27 cellular contexts compared by ENCODE assay signal in genomic region chr19:47404334-47405196, GRCh38. TPM values are rescaled to one million over a fixed set of nuclear protein-coding genes. Genes with fewer than 3 reads are reported as not detected.
"Had no signal": no experiment of that assay in that cellular context is flagged by ENCODE, and none has a peak within 500 bp of the region (broad histone marks: within the 10 kb centered on the region; RNA-seq: fewer than 3 reads in every experiment).

No MANE protein-coding gene starts in this region.

- H3K4me1 ChIP-seq: heart left ventricle, neural progenitor cell, parathyroid adenoma, prostate gland, spleen, uterus had no signal

- H3K36me3 ChIP-seq: heart left ventricle, neural progenitor cell, prostate gland, spleen, uterus had no signal

- H3K27ac ChIP-seq: coronary artery, heart left ventricle, neural progenitor cell, parathyroid adenoma, prostate gland, spleen, uterus had no signal

- H3K4me2 ChIP-seq: neural progenitor cell had no signal

- DNase-seq: effector CD4-positive, alpha-beta T cell; endodermal cell; erythroblast; foreskin melanocyte; heart left ventricle; hippocampal formation; left colon; left ventricle myocardium superior; mesenchymal stem cell; midbrain; occipital lobe; retina; spleen; stimulated activated CD4-positive, alpha-beta T cell treated with anti-CD3 and anti-CD28 coated beads, Interleukin-15, amount 100 ng/mL, for 24 hours; stimulated activated CD4-positive, alpha-beta T cell treated with anti-CD3 and anti-CD28 coated beads, Interleukin-1b, Interleukin-23, amount 100 ng/mL, for 48 hours; stimulated activated CD4-positive, alpha-beta T cell treated with anti-CD3 and anti-CD28 coated beads, Interleukin-4, amount 100 ng/mL, for 24 hours; uterus had no signal

- H3K9ac ChIP-seq: neural progenitor cell, parathyroid adenoma had no signal

- H3K9me3 Mint-ChIP-seq: endodermal cell; natural killer cell treated with Interleukin-12 subunit alpha and Interleukin-12 subunit beta and Interleukin-15 and Interleukin-18, amount 100 ng/mL, for 72 hours; type B pancreatic cell had no signal

- ATAC-seq: heart left ventricle; left colon; left ventricle myocardium superior; sciatic nerve; stimulated activated memory B cell treated with anti-CD40 and anti-IgM and Interleukin-4, amounts not matched to agents 10 μg/mL and 1 μg/mL and 100 μg/mL, for 72 hours had no signal

- H3K4me3 ChIP-seq: coronary artery, heart left ventricle, lung, neural progenitor cell, prostate gland, spleen, uterus had no signal

- H3K27me3 ChIP-seq: uterus had no signal

- H3K36me3 Mint-ChIP-seq: stimulated activated memory B cell treated with anti-CD40 and anti-IgM and Interleukin-4, amounts not matched to agents 10 μg/mL and 1 μg/mL and 100 μg/mL, for 72 hours; type B pancreatic cell had no signal

- H3K9me3 ChIP-seq: heart left ventricle, prostate gland, spleen, uterus had no signal

- H3K27ac Mint-ChIP-seq: endodermal cell; natural killer cell treated with Interleukin-12 subunit alpha and Interleukin-12 subunit beta and Interleukin-15 and Interleukin-18, amount 100 ng/mL, for 72 hours; neural progenitor cell; stimulated activated memory B cell treated with anti-CD40 and anti-IgM and Interleukin-4, amounts not matched to agents 10 μg/mL and 1 μg/mL and 100 μg/mL, for 72 hours; type B pancreatic cell had no signal

- H3K4me1 Mint-ChIP-seq: neural progenitor cell; stimulated activated memory B cell treated with anti-CD40 and anti-IgM and Interleukin-4, amounts not matched to agents 10 μg/mL and 1 μg/mL and 100 μg/mL, for 72 hours had no signal

- H2AFZ ChIP-seq: neural progenitor cell, parathyroid adenoma had no signal

- H3K4me3 Mint-ChIP-seq: endodermal cell; natural killer cell treated with Interleukin-12 subunit alpha and Interleukin-12 subunit beta and Interleukin-15 and Interleukin-18, amount 100 ng/mL, for 72 hours; neural progenitor cell; stimulated activated memory B cell treated with anti-CD40 and anti-IgM and Interleukin-4, amounts not matched to agents 10 μg/mL and 1 μg/mL and 100 μg/mL, for 72 hours; type B pancreatic cell had no signal

RNA-seq across cellular contexts. Expression of gene MEIS3, which starts 14.8 kb away (rescaled TPM):
- total RNA-seq: natural killer cell treated with Interleukin-12 subunit alpha and Interleukin-12 subunit beta and Interleukin-15 and Interleukin-18, amount 100 ng/mL, for 72 hours had no signal
- polyA plus RNA-seq: endothelial cell of umbilical vein had no signal
